Comparison of ENCODE assay signal across 8 cellular contexts in the genomic region with DNA sequence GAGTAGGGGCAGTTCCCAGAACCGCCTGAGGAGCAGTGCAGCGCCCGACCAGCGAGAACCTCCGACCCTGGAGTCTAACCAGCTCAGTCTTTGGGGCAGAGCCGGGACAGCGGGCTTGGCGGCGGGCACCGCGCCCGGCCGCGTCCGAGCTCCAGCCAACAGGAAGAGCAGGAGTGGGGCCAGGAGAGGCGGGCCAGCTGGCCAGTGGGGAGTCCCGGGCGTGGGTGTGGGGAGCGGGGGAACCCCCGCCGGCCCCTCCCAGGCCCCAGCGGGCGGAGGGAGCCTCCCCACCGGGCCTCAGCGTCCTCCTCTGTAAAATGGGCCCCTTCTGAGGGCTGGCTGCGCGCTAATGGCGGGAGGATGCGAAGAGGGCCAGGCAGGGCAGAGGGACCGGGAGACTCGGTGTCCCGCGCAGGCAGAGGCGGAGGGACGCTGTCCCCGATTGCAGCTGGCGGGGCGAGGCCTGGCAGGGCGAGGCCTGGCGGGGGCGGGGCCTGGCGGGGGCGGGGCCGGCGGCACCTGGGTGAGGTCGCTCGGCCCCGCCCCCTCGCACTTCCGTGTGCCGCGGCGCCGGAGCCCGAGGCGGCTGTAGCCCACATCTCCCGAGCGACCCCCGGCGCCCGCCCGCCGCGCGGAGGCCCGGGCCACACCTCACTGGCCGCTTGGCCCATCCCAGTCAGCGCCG. TPM values are rescaled to one million over a fixed set of nuclear protein-coding genes. Genes with fewer than 3 reads are reported as not detected.
A peak's percentile ranks its signal among the peaks of the same experiment; 100 is the strongest.
DNase-seq lines count a peak whose midpoint lies in the region; ATAC-seq lines count a peak whose summit lies in the region.

A gene (plus strand): TSS at position 550 of the 685 bp plus-strand sequence. CDS start 17,214 bp downstream, outside the sequence.

- DNase-seq in NCI-H2081 (lab: John Stamatoyannopoulos, UW): peak; percentile 43 to 52
- no peak for DNase-seq in NCI-H2081 treated with DMSO at 0.1 percent for 48 hours (lab: John Stamatoyannopoulos, UW)
- peak; percentile 1 for DNase-seq in NCI-H1436 treated with DMSO at 0.1 percent for 48 hours (lab: John Stamatoyannopoulos, UW)
- peak; percentile 84 for DNase-seq in cerebellum (ENCODE audit: low spot score)
- DNase-seq in kidney glomerular epithelial cell (lab: John Stamatoyannopoulos, UW): peak; percentile 60
- peak; percentile 60 to 71 for DNase-seq in stimulated activated CD4-positive, alpha-beta T cell treated with anti-CD3 and anti-CD28 coated beads, Interleukin-15, amount 100 ng/mL, for 48 hours (ENCODE audit: low read depth in 2 of 2)

- ATAC-seq in HG02678 (IDR thresholded peaks at IDR 0.05; ENCODE audit: unreplicated experiment): peak; percentile 56
- peak; percentile 67 to 72 for ATAC-seq in activated CD4-positive, CD25-positive, alpha-beta regulatory T cell treated with anti-CD3 and anti-CD28 coated beads, Interleukin-2, amount 50 U/mL, for 24 hours

RNA-seq across cellular contexts. Expression of the gene that starts here (rescaled TPM):
- total RNA-seq in cerebellum: 0.73 TPM

Comparison
In these comparisons a context has a peak if more than half of its experiments do, and no peak if none do; other contexts are left out.
1. Peak in DNase-seq in cerebellum; RNA of the gene not detected or under 1 TPM.